20 cellular contexts compared by ENCODE assay signal in the genomic region with DNA sequence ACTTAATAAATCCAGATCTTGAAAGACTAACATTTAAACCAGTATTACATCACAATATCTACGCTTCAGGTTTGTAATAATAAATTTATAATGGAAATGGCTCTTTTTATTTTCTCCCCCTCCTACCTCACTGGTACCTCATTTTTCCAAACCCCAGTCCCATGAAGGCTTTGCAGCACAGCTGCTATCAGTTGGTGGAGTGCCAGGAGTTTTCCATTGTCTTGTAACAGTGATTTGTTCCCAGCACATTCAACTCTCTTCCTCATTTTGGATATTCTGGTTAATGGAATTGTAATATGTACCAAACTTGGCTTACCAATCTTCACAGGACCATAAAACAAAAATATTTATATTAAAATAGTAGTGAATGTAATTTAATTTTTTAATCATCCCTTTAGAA.
A peak's percentile ranks its signal among the peaks of the same experiment; 100 is the strongest.
DNase-seq lines count a peak whose midpoint lies in the region; ATAC-seq and TF ChIP-seq lines count a peak whose summit lies in the region.
"Had no signal": no experiment of that assay in that cellular context is flagged by ENCODE, and none has a peak within 500 bp of the region (broad histone marks: within the 10 kb centered on the region; RNA-seq: fewer than 3 reads in every experiment).

No MANE protein-coding gene starts in this region.

- no peak for TF ChIP-seq CTCF in fibroblast of the aortic adventitia (IDR thresholded peaks at IDR 0.05; ENCODE audit: insufficient read depth, low read length)

- H3K4me3 ChIP-seq in fibroblast of the aortic adventitia (ENCODE audit: low read depth, low read length): no peak overlapping the region
- H3K4me3 ChIP-seq: upper lobe of left lung had no signal

- peak; percentile 9 for DNase-seq in NCI-H1105 treated with DMSO at 0.1 percent for 48 hours (lab: John Stamatoyannopoulos, UW)
- no peak for DNase-seq in NCI-H1105 (lab: John Stamatoyannopoulos, UW)
- peak; percentile 36 for DNase-seq in NCI-H69 (lab: John Stamatoyannopoulos, UW)
- peak; percentile 77 for DNase-seq in fibroblast of the aortic adventitia (ENCODE audit: low read depth)
- peak; percentile 76 for DNase-seq in pons (ENCODE audit: low spot score)
- no peak for DNase-seq in NCI-H2227 (lab: John Stamatoyannopoulos, UW; ENCODE audit: unreplicated experiment)
- DNase-seq: 8988T; activated CD4-positive, alpha-beta T cell treated with anti-CD3 and anti-CD28 coated beads, Interleukin-2, amount 10 ng/mL, durations not matched to agents 7 days and 5 days; activated naive CD8-positive, alpha-beta T cell treated with anti-CD3 and anti-CD28 coated beads for 36 hours; foreskin melanocyte; H7; mesendoderm; NCI-H2029 treated with DMSO at 0.1 percent for 48 hours; NCI-H526 treated with DMSO at 0.1 percent for 48 hours; nephron progenitor cell; SHP77 treated with DMSO at 0.1 percent for 48 hours; T-helper 1 cell; upper lobe of left lung had no signal

- ATAC-seq in GM21786 (IDR thresholded peaks at IDR 0.05; ENCODE audit: unreplicated experiment) (no peak), GM21515 (IDR thresholded peaks at IDR 0.05; ENCODE audit: unreplicated experiment) (no peak)

Comparison
In these comparisons a context has a peak if more than half of its experiments do, and no peak if none do; other contexts are left out.
1. DNase-seq: peak in NCI-H1105 treated with DMSO at 0.1 percent for 48 hours (single experiment), NCI-H69 (single experiment), fibroblast of the aortic adventitia (single experiment) and pons (single experiment); none in NCI-H1105 (single experiment) and NCI-H2227 (single experiment).